In the genomic region with DNA sequence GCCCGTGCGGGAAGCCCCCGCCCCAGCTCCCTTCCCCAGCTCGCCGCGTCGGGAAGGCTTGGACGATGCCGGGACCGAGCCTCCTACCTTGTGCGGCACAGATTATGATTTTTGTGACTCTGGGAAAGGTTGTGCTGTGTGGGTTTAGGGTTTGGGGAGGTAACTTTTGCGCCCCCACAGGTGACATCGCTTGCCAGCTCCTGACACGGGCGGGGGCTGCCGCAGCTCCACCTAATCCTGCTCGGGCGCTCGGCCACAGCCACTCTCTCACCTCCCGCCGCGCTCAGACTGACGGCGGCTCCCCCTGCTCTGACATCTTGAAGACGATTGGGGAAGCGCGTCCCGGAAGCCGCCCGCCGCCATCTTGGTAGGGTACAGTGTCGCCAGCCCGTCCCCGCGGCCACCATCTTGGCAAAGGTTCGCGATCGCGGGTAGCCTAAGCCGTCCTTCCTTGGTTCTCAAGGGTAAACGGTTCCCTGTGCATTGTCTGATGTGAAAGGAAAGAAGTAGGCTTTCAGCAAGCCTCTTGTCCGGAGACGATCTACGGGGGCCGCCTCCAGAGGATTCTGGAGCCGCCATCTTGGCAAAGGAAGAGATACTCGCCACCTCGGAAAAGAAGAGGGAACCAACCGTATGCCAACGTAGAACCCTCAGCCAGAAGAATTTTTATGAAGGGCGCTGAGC, we compare ENCODE assay signal across 1 cellular context.
TF ChIP-seq lines count a peak whose summit lies in the region.

No MANE protein-coding gene starts in this region.

TF ChIP-seq in IMR-90, 13 proteins besides CTCF, POLR2A, EP300 and RAD21:
- TF ChIP-seq MAZ (IDR thresholded peaks at IDR 0.05; ENCODE audit: borderline replicate concordance, low read depth, low read length) (peak; percentile 51; the same call in 1 of the 2 replicates), MXI1 (IDR thresholded peaks at IDR 0.05; ENCODE audit: borderline replicate concordance, low read depth, low read length) (0 out of 2 replicates have a peak, but pooled peaks have one; percentile 5)
- TF ChIP-seq, protein P1, sequence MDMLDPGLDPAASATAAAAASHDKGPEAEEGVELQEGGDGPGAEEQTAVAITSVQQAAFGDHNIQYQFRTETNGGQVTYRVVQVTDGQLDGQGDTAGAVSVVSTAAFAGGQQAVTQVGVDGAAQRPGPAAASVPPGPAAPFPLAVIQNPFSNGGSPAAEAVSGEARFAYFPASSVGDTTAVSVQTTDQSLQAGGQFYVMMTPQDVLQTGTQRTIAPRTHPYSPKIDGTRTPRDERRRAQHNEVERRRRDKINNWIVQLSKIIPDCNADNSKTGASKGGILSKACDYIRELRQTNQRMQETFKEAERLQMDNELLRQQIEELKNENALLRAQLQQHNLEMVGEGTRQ (IDR thresholded peaks at IDR 0.05; ENCODE audit: low read depth, low read length): no peak
